19 cellular contexts compared by ENCODE assay signal in genomic region chr11:86294026-86294425, GRCh38. TPM values are rescaled to one million over a fixed set of nuclear protein-coding genes. Genes with fewer than 3 reads are reported as not detected.
DNase-seq lines count a peak whose midpoint lies in the region; ATAC-seq and TF ChIP-seq lines count a peak whose summit lies in the region.
"Had no signal": no experiment of that assay in that cellular context is flagged by ENCODE, and none has a peak within 500 bp of the region (broad histone marks: within the 10 kb centered on the region; RNA-seq: fewer than 3 reads in every experiment).

No MANE protein-coding gene starts in this region.

- intact Hi-C loops in activated CD4-positive, alpha-beta T cell treated with anti-CD3 and anti-CD28 coated beads for 36 hours (cut with DNase I, micrococcal nuclease): loop anchor here in 1 of 2 experiments (5.0 kb wide), 2 partner anchors 298 to 508 kb away; partner anchors contain the start of gene PRSS23
- intact Hi-C loops in natural killer cell (cut with micrococcal nuclease): loop anchor here (5.0 kb wide), 1 partner anchor 437 kb away; the partner anchor contains the start of gene CCDC83

- H3K4me1 Mint-ChIP-seq in activated CD4-positive, alpha-beta T cell treated with anti-CD3 and anti-CD28 coated beads for 36 hours: peaks cover 43% of the 10 kb centered on the region
- H3K4me1 Mint-ChIP-seq in activated CD4-positive, alpha-beta T cell treated with anti-CD3 and anti-CD28 coated beads, Interleukin-2, amount 10 ng/mL, durations not matched to agents 7 days and 5 days: peaks cover 31% of the 10 kb centered on the region
- H3K4me1 Mint-ChIP-seq in natural killer cell treated with Interleukin-12 subunit alpha and Interleukin-12 subunit beta and Interleukin-15 and Interleukin-18, amount 100 ng/mL, for 72 hours (ENCODE audit: low read depth in 2 of 2): peaks cover 44 to 45% of the 10 kb centered on the region in 2 donors
- no peaks in the 10 kb centered on the region for H3K4me1 Mint-ChIP-seq in natural killer cell
- H3K4me1 Mint-ChIP-seq in stimulated activated effector memory CD8-positive, alpha-beta T cell treated with anti-CD3 and anti-CD28 coated beads, Interleukin-12 subunit alpha, Interleukin-12 subunit beta, amount 100 ng/mL, for 72 hours: peaks cover 46% of the 10 kb centered on the region

- TF ChIP-seq CTCF in natural killer cell (IDR thresholded peaks at IDR 0.05): no peak

- H3K36me3 Mint-ChIP-seq in activated CD4-positive, alpha-beta T cell treated with anti-CD3 and anti-CD28 coated beads for 36 hours (ENCODE audit: low read depth): peaks cover 10% of the 10 kb centered on the region
- no peaks in the 10 kb centered on the region for H3K36me3 Mint-ChIP-seq in activated CD4-positive, alpha-beta T cell treated with anti-CD3 and anti-CD28 coated beads, Interleukin-2, amount 10 ng/mL, durations not matched to agents 7 days and 5 days (ENCODE audit: low read depth)
- peaks cover 20% of the 10 kb centered on the region for H3K36me3 Mint-ChIP-seq in natural killer cell treated with Interleukin-12 subunit alpha and Interleukin-12 subunit beta and Interleukin-15 and Interleukin-18, amount 100 ng/mL, for 72 hours
- no peaks in the 10 kb centered on the region for H3K36me3 Mint-ChIP-seq in natural killer cell
- H3K36me3 Mint-ChIP-seq in stimulated activated effector memory CD8-positive, alpha-beta T cell treated with anti-CD3 and anti-CD28 coated beads, Interleukin-12 subunit alpha, Interleukin-12 subunit beta, amount 100 ng/mL, for 72 hours: peaks cover 20% of the 10 kb centered on the region

- peaks cover 2% of the 10 kb centered on the region for H3K9me3 Mint-ChIP-seq in activated CD4-positive, alpha-beta T cell treated with anti-CD3 and anti-CD28 coated beads for 36 hours (ENCODE audit: low read depth)
- no peaks in the 10 kb centered on the region for H3K9me3 Mint-ChIP-seq in activated CD4-positive, alpha-beta T cell treated with anti-CD3 and anti-CD28 coated beads, Interleukin-2, amount 10 ng/mL, durations not matched to agents 7 days and 5 days
- H3K9me3 Mint-ChIP-seq in natural killer cell treated with Interleukin-12 subunit alpha and Interleukin-12 subunit beta and Interleukin-15 and Interleukin-18, amount 100 ng/mL, for 72 hours: peaks cover 4% of the 10 kb centered on the region
- no peaks in the 10 kb centered on the region for H3K9me3 Mint-ChIP-seq in natural killer cell
- H3K9me3 Mint-ChIP-seq in stimulated activated effector memory CD8-positive, alpha-beta T cell treated with anti-CD3 and anti-CD28 coated beads, Interleukin-12 subunit alpha, Interleukin-12 subunit beta, amount 100 ng/mL, for 72 hours: peaks cover 3% of the 10 kb centered on the region
- H3K9me3 Mint-ChIP-seq: CD14-positive monocyte, GM23338, H9 had no signal

- no peak overlapping the region for H3K4me3 Mint-ChIP-seq in activated CD4-positive, alpha-beta T cell treated with anti-CD3 and anti-CD28 coated beads for 36 hours
- no peak overlapping the region for H3K4me3 Mint-ChIP-seq in activated CD4-positive, alpha-beta T cell treated with anti-CD3 and anti-CD28 coated beads, Interleukin-2, amount 10 ng/mL, durations not matched to agents 7 days and 5 days
- H3K4me3 Mint-ChIP-seq in natural killer cell treated with Interleukin-12 subunit alpha and Interleukin-12 subunit beta and Interleukin-15 and Interleukin-18, amount 100 ng/mL, for 72 hours: peak overlapping the region; percentile 60
- no peak overlapping the region for H3K4me3 Mint-ChIP-seq in natural killer cell
- H3K4me3 Mint-ChIP-seq in stimulated activated effector memory CD8-positive, alpha-beta T cell treated with anti-CD3 and anti-CD28 coated beads, Interleukin-12 subunit alpha, Interleukin-12 subunit beta, amount 100 ng/mL, for 72 hours: no peak overlapping the region
- H3K4me3 Mint-ChIP-seq: CD14-positive monocyte, GM23338, H9 had no signal

- CTCF ChIA-PET in activated CD4-positive, alpha-beta T cell treated with anti-CD3 and anti-CD28 coated beads for 36 hours (lab: Charles Lee): interaction anchor here (0.6 to 1.7 kb wide), 8 partner anchors 9 to 328 kb away, joined by 3 to 5 read pairs (median 4); partner anchors contain the start of genes EED and PICALM
- CTCF ChIA-PET in activated CD4-positive, alpha-beta T cell treated with anti-CD3 and anti-CD28 coated beads, Interleukin-2, amount 10 ng/mL, durations not matched to agents 7 days and 5 days (lab: Charles Lee): interaction anchor here (1.1 to 2.8 kb wide), 5 partner anchors 9 to 439 kb away, joined by 3 to 18 read pairs (median 6); partner anchors contain the start of genes CCDC83 and HIKESHI

- peak overlapping the region; percentile 37 for H3K27ac Mint-ChIP-seq in activated CD4-positive, alpha-beta T cell treated with anti-CD3 and anti-CD28 coated beads for 36 hours
- H3K27ac Mint-ChIP-seq in activated CD4-positive, alpha-beta T cell treated with anti-CD3 and anti-CD28 coated beads, Interleukin-2, amount 10 ng/mL, durations not matched to agents 7 days and 5 days: no peak overlapping the region
- peak overlapping the region; percentile 84 to 94 for H3K27ac Mint-ChIP-seq in natural killer cell treated with Interleukin-12 subunit alpha and Interleukin-12 subunit beta and Interleukin-15 and Interleukin-18, amount 100 ng/mL, for 72 hours
- H3K27ac Mint-ChIP-seq in natural killer cell: no peak overlapping the region
- peak overlapping the region; percentile 82 for H3K27ac Mint-ChIP-seq in stimulated activated effector memory CD8-positive, alpha-beta T cell treated with anti-CD3 and anti-CD28 coated beads, Interleukin-12 subunit alpha, Interleukin-12 subunit beta, amount 100 ng/mL, for 72 hours
- H3K27ac Mint-ChIP-seq: CD14-positive monocyte, GM23338, H9 had no signal

- POLR2A ChIA-PET in activated CD4-positive, alpha-beta T cell treated with anti-CD3 and anti-CD28 coated beads for 36 hours (lab: Charles Lee): interaction anchor here (0.6 to 0.7 kb wide), 2 partner anchors 322 to 512 kb away, joined by 3 to 4 read pairs; no protein-coding TSS in a partner anchor
- POLR2A ChIA-PET in activated CD4-positive, alpha-beta T cell treated with anti-CD3 and anti-CD28 coated beads, Interleukin-2, amount 10 ng/mL, durations not matched to agents 7 days and 5 days (lab: Charles Lee): interaction anchor here (0.9 kb wide), 1 partner anchor 8 kb away, joined by 3 read pairs; the partner anchor contains the start of gene HIKESHI

- no peak for ATAC-seq in activated CD4-positive, alpha-beta T cell treated with anti-CD3 and anti-CD28 coated beads for 36 hours
- ATAC-seq in natural killer cell treated with Interleukin-12 subunit alpha and Interleukin-12 subunit beta and Interleukin-15 and Interleukin-18, amount 100 ng/mL, for 72 hours: no peak
- ATAC-seq in natural killer cell: no peak
- ATAC-seq in stimulated activated effector memory CD8-positive, alpha-beta T cell treated with anti-CD3 and anti-CD28 coated beads, Interleukin-12 subunit alpha, Interleukin-12 subunit beta, amount 100 ng/mL, for 72 hours: no peak
- ATAC-seq: GM23338 had no signal

- H3K27me3 Mint-ChIP-seq in activated CD4-positive, alpha-beta T cell treated with anti-CD3 and anti-CD28 coated beads for 36 hours: no peaks in the 10 kb centered on the region
- peaks cover 2% of the 10 kb centered on the region for H3K27me3 Mint-ChIP-seq in activated CD4-positive, alpha-beta T cell treated with anti-CD3 and anti-CD28 coated beads, Interleukin-2, amount 10 ng/mL, durations not matched to agents 7 days and 5 days
- H3K27me3 Mint-ChIP-seq in natural killer cell treated with Interleukin-12 subunit alpha and Interleukin-12 subunit beta and Interleukin-15 and Interleukin-18, amount 100 ng/mL, for 72 hours: peaks cover 0 to under 1% of the 10 kb centered on the region in 2 donors
- H3K27me3 Mint-ChIP-seq in natural killer cell (ENCODE audit: low read depth in 2 of 2): no peaks in the 10 kb centered on the region

- DNase-seq in activated CD4-positive, alpha-beta T cell treated with anti-CD3 and anti-CD28 coated beads for 36 hours: no peak
- DNase-seq in activated CD4-positive, alpha-beta T cell treated with anti-CD3 and anti-CD28 coated beads, Interleukin-2, amount 10 ng/mL, durations not matched to agents 7 days and 5 days: no peak
- no peak for DNase-seq in natural killer cell treated with Interleukin-12 subunit alpha and Interleukin-12 subunit beta and Interleukin-15 and Interleukin-18, amount 100 ng/mL, for 72 hours (ENCODE audit: low spot score)
- no peak for DNase-seq in natural killer cell
- peak; percentile 22 for DNase-seq in amniotic epithelial cell (ENCODE audit: low read depth)
- no peak for DNase-seq in stimulated activated effector memory CD8-positive, alpha-beta T cell treated with anti-CD3 and anti-CD28 coated beads, Interleukin-12 subunit alpha, Interleukin-12 subunit beta, amount 100 ng/mL, for 72 hours (ENCODE audit: low spot score in 2 of 2)
- no peak for DNase-seq in hypothalamus (lab: John Stamatoyannopoulos, UW)
- no peak for DNase-seq in NCI-H748 treated with DMSO at 0.1 percent for 48 hours (lab: John Stamatoyannopoulos, UW)
- DNase-seq: BE2C, H9, KBM-7, NCI-H1105 treated with DMSO at 0.1 percent for 48 hours, NCI-H1694, NCI-H2029 treated with DMSO at 0.1 percent for 48 hours, NCI-H446 treated with DMSO at 0.1 percent for 48 hours, NCI-H526, Right ventricle myocardium superior had no signal

RNA-seq across cellular contexts. Expression of gene HIKESHI, which starts 8.0 kb away (rescaled TPM):
- total RNA-seq in activated CD4-positive, alpha-beta T cell treated with anti-CD3 and anti-CD28 coated beads for 36 hours: 10 to 100 TPM; 50.2 to 51.3 TPM
- total RNA-seq in activated CD4-positive, alpha-beta T cell treated with anti-CD3 and anti-CD28 coated beads, Interleukin-2, amount 10 ng/mL, durations not matched to agents 7 days and 5 days: 10 to 100 TPM; 35.8 to 46.7 TPM
- total RNA-seq in natural killer cell treated with Interleukin-12 subunit alpha and Interleukin-12 subunit beta and Interleukin-15 and Interleukin-18, amount 100 ng/mL, for 72 hours: 10 to 100 TPM; 42.7 to 64.3 TPM
- total RNA-seq in natural killer cell: 10 to 100 TPM; 12.7 to 24.2 (median 18.2) TPM

RNA-seq across cellular contexts. Expression of gene EED, which starts 49.5 kb away (rescaled TPM):
- total RNA-seq in activated CD4-positive, alpha-beta T cell treated with anti-CD3 and anti-CD28 coated beads for 36 hours: 100 to 1,000 TPM in 1 of 2 experiments, 10 to 100 TPM in 1; 90.3 to 127 TPM
- total RNA-seq in activated CD4-positive, alpha-beta T cell treated with anti-CD3 and anti-CD28 coated beads, Interleukin-2, amount 10 ng/mL, durations not matched to agents 7 days and 5 days: 10 to 100 TPM; 46.3 to 50.3 TPM
- total RNA-seq in natural killer cell treated with Interleukin-12 subunit alpha and Interleukin-12 subunit beta and Interleukin-15 and Interleukin-18, amount 100 ng/mL, for 72 hours: 100 to 1,000 TPM in 1 of 2 donors, 10 to 100 TPM in 1; 89.3 to 143 TPM
- total RNA-seq in natural killer cell: 10 to 100 TPM; 26.0 to 36.9 (median 34.0) TPM

Comparison
In these comparisons a context has a peak if more than half of its experiments do, and no peak if none do; other contexts are left out.
1. H3K27ac Mint-ChIP-seq: peak in activated CD4-positive, alpha-beta T cell treated with anti-CD3 and anti-CD28 coated beads for 36 hours (single experiment), natural killer cell treated with Interleukin-12 subunit alpha and Interleukin-12 subunit beta and Interleukin-15 and Interleukin-18, amount 100 ng/mL, for 72 hours (2 of 2) and stimulated activated effector memory CD8-positive, alpha-beta T cell treated with anti-CD3 and anti-CD28 coated beads, Interleukin-12 subunit alpha, Interleukin-12 subunit beta, amount 100 ng/mL, for 72 hours (single experiment); none in activated CD4-positive, alpha-beta T cell treated with anti-CD3 and anti-CD28 coated beads, Interleukin-2, amount 10 ng/mL, durations not matched to agents 7 days and 5 days (single experiment) and natural killer cell (0 of 2).